Comparison of ENCODE assay signal across 27 cellular contexts in the genomic region with DNA sequence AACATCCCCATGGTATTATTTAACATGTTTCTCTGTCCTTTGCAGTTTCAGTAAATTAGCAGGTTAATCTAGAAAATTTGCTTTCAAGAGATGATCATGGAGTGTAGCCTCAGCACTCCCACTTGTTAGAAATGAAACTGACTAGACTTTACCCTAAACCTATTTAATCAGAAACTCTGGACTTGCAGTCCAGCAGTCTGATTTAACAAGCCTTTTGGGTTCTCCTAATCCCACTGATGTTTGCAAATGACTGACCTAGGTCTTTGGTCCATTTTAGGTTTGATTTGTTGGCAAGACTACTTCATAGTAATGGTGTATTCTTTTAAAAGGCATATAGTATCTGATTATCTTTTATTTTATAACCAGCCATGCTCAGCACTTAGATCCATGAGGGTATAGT.
"Had no signal": no experiment of that assay in that cellular context is flagged by ENCODE, and none has a peak within 500 bp of the region (broad histone marks: within the 10 kb centered on the region; RNA-seq: fewer than 3 reads in every experiment).

No MANE protein-coding gene starts in this region.

- DNase-seq: stimulated activated CD4-positive, alpha-beta T cell treated with anti-CD3 and anti-CD28 coated beads, Interleukin-2, amount 100 ng/mL, for 48 hours; stimulated activated CD4-positive, alpha-beta T cell treated with anti-CD3 and anti-CD28 coated beads, Interleukin-4, amount 100 ng/mL, for 1 hour; stimulated activated CD4-positive, alpha-beta T cell treated with anti-CD3 and anti-CD28 coated beads, Interleukin-4, amount 100 ng/mL, for 24 hours; stimulated activated CD4-positive, alpha-beta T cell treated with anti-CD3 and anti-CD28 coated beads, Interleukin-4, amount 100 ng/mL, for 4 hours; stimulated activated CD8-positive, alpha-beta memory T cell treated with anti-CD3 and anti-CD28 coated beads, Interleukin-4, amount 100 ng/mL, for 48 hours; stimulated activated naive B cell treated with anti-CD40 and anti-IgM and Interleukin-4, amounts not matched to agents 10 μg/mL and 1 μg/mL and 100 μg/mL, for 72 hours; stimulated activated naive CD4-positive, alpha-beta T cell; stimulated activated naive CD4-positive, alpha-beta T cell treated with Interleukin-2 at 50 U/mL for 16 hours; stimulated activated naive CD8-positive, alpha-beta T cell treated with anti-CD3 and anti-CD28 coated beads, Interleukin-15, amount 100 ng/mL, for 72 hours; stimulated activated naive CD8-positive, alpha-beta T cell treated with anti-CD3 and anti-CD28 coated beads, Interleukin-15, Interleukin-2, amounts not matched to agents 100 U/mL and 50 U/mL, for 24 hours; stomach; substantia nigra; testis; thyroid gland; tibial artery; transverse colon; trophoblast cell; upper lobe of left lung; upper lobe of right lung; uterus had no signal

- H3K27me3 ChIP-seq: suprapubic skin, testis, thyroid gland, tibial artery, tibial nerve, upper lobe of left lung, upper lobe of right lung, uterus, vagina had no signal

- H3K4me3 ChIP-seq: stomach, suprapubic skin, testis, thoracic aorta, thyroid gland, tibial artery, tibial nerve, transverse colon, upper lobe of left lung, upper lobe of right lung, uterus, vagina had no signal

- FAIRE-seq: urothelium cell line had no signal

- H3K9me3 ChIP-seq: stomach, suprapubic skin, testis, thoracic aorta, thyroid gland, tibial artery, tibial nerve, transverse colon, upper lobe of left lung, upper lobe of right lung, uterus, vagina had no signal

- H3K4me1 ChIP-seq: stomach, suprapubic skin, testis, tibial artery, tibial nerve, transverse colon, upper lobe of left lung, upper lobe of right lung, uterus, vagina had no signal

- ATAC-seq: stimulated activated effector memory CD8-positive, alpha-beta T cell treated with anti-CD3 and anti-CD28 coated beads, Interleukin-12 subunit alpha, Interleukin-12 subunit beta, amount 100 ng/mL, for 72 hours; stimulated activated memory B cell treated with anti-CD40 and anti-IgM and Interleukin-4, amounts not matched to agents 10 μg/mL and 1 μg/mL and 100 μg/mL, for 72 hours; stimulated activated naive B cell treated with anti-CD40 and anti-IgM and Interleukin-4, amounts not matched to agents 10 μg/mL and 1 μg/mL and 100 μg/mL, for 72 hours; stimulated activated naive CD8-positive, alpha-beta T cell treated with anti-CD3 and anti-CD28 coated beads, Interleukin-15, amount 100 ng/mL, for 72 hours; stimulated activated naive CD8-positive, alpha-beta T cell treated with anti-CD3 and anti-CD28 coated beads, Interleukin-15, Interleukin-2, amounts not matched to agents 100 U/mL and 50 U/mL, for 24 hours; upper lobe of right lung had no signal

- H3K27ac ChIP-seq: stomach, suprapubic skin, testis, thoracic aorta, thyroid gland, tibial artery, tibial nerve, transverse colon, upper lobe of left lung, upper lobe of right lung, uterus, vagina had no signal

- H3K36me3 ChIP-seq: stomach, suprapubic skin, thoracic aorta, thyroid gland, tibial artery, tibial nerve, transverse colon, upper lobe of left lung, upper lobe of right lung, uterus, vagina had no signal
